ENCODE assay signal across 1 cellular context in genomic region chr14:84017533-84017932, GRCh38.
TF ChIP-seq lines count a peak whose summit lies in the region.

No MANE protein-coding gene starts in this region.

TF ChIP-seq in WTC11, 78 proteins besides CTCF, POLR2A, EP300 and RAD21 (continued from another document):
- TF ChIP-seq IRF2 (CRISPR knock-in tag; IDR thresholded peaks at IDR 0.05; ENCODE audit: borderline replicate concordance, low read depth) (no peak), PRRX2 (CRISPR knock-in tag; IDR thresholded peaks at IDR 0.05) (no peak), NFE2L1 (CRISPR knock-in tag; IDR thresholded peaks at IDR 0.05) (no peak), RORB (CRISPR knock-in tag; IDR thresholded peaks at IDR 0.05) (no peak), GRHL2 (CRISPR knock-in tag; IDR thresholded peaks at IDR 0.05; ENCODE audit: insufficient replicate concordance, severe bottlenecking) (no peak)
